24 cellular contexts compared by ENCODE assay signal in the genomic region with DNA sequence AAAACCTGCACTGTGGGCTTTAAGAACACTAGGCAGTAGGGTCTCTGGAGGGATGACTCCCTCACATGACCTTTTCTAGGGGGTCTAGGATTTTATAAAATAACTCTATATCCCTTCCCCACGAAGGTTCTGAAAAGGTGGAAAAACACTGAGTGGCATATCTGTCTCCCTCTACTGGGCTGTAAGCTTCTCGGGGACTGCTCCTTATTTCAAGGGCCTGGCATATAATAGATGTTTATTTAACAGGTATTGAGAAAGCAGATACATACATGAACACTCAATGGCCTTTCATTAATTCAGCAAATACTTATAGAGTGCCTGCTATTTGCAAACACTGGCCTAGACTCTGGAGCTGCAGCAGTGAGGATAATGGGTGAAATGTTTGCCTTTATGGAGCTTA.
"Had no signal": no experiment of that assay in that cellular context is flagged by ENCODE, and none has a peak within 500 bp of the region (broad histone marks: within the 10 kb centered on the region; RNA-seq: fewer than 3 reads in every experiment).

No MANE protein-coding gene starts in this region.

- H3K9me3 ChIP-seq: esophagus squamous epithelium, left ventricle myocardium inferior, lower lobe of right lung, ovary, suprapubic skin, thyroid gland had no signal

- H3K4me1 ChIP-seq: left ventricle myocardium inferior, lower lobe of right lung, suprapubic skin, thyroid gland had no signal

- H3K4me3 ChIP-seq: esophagus squamous epithelium, hepatocyte, left ventricle myocardium inferior, lower lobe of right lung, neural progenitor cell, ovary, suprapubic skin, thyroid gland had no signal

- H3K36me3 ChIP-seq: esophagus squamous epithelium, left ventricle myocardium inferior, lower lobe of right lung, neural progenitor cell, ovary, suprapubic skin, thyroid gland had no signal

- H3K4me1 Mint-ChIP-seq: memory B cell; neural progenitor cell; stimulated activated effector memory CD8-positive, alpha-beta T cell treated with anti-CD3 and anti-CD28 coated beads, Interleukin-12 subunit alpha, Interleukin-12 subunit beta, amount 100 ng/mL, for 72 hours had no signal

- H3K27ac Mint-ChIP-seq: memory B cell; natural killer cell treated with Interleukin-12 subunit alpha and Interleukin-12 subunit beta and Interleukin-15 and Interleukin-18, amount 100 ng/mL, for 72 hours; neural progenitor cell; stimulated activated effector memory CD8-positive, alpha-beta T cell treated with anti-CD3 and anti-CD28 coated beads, Interleukin-12 subunit alpha, Interleukin-12 subunit beta, amount 100 ng/mL, for 72 hours; type B pancreatic cell had no signal

- DNase-seq: effector memory CD4-positive, alpha-beta T cell; esophagus squamous epithelium; foreskin melanocyte; head of caudate nucleus; kidney; left cardiac atrium; left ventricle myocardium inferior; lower lobe of right lung; midbrain; nucleus accumbens; ovary; right cardiac atrium; small intestine; stimulated activated CD4-positive, alpha-beta T cell treated with anti-CD3 and anti-CD28 coated beads, Interleukin-12 subunit alpha, Interleukin-12 subunit beta, amount 100 ng/mL, for 4 hours; stimulated activated naive CD8-positive, alpha-beta T cell treated with anti-CD3 and anti-CD28 coated beads, Interleukin-15, Interleukin-2, amounts not matched to agents 100 U/mL and 50 U/mL, for 24 hours; thyroid gland had no signal

- H3K27me3 Mint-ChIP-seq: memory B cell had no signal

- ATAC-seq: left cardiac atrium; lower lobe of right lung; natural killer cell treated with Interleukin-12 subunit alpha and Interleukin-12 subunit beta and Interleukin-15 and Interleukin-18, amount 100 ng/mL, for 72 hours; right cardiac atrium; stimulated activated effector memory CD8-positive, alpha-beta T cell treated with anti-CD3 and anti-CD28 coated beads, Interleukin-12 subunit alpha, Interleukin-12 subunit beta, amount 100 ng/mL, for 72 hours; stimulated activated naive CD8-positive, alpha-beta T cell treated with anti-CD3 and anti-CD28 coated beads, Interleukin-15, Interleukin-2, amounts not matched to agents 100 U/mL and 50 U/mL, for 24 hours had no signal

- H3K27ac ChIP-seq: epithelial cell of prostate, esophagus squamous epithelium, hepatocyte, left ventricle myocardium inferior, lower lobe of right lung, neural progenitor cell, ovary, suprapubic skin, thyroid gland had no signal

- H3K9me3 Mint-ChIP-seq: memory B cell, neural progenitor cell, type B pancreatic cell had no signal

- H3K27me3 ChIP-seq: esophagus squamous epithelium, hepatocyte, neural progenitor cell, ovary, suprapubic skin, thyroid gland had no signal

- H3K36me3 Mint-ChIP-seq: memory B cell; natural killer cell treated with Interleukin-12 subunit alpha and Interleukin-12 subunit beta and Interleukin-15 and Interleukin-18, amount 100 ng/mL, for 72 hours; neural progenitor cell; stimulated activated effector memory CD8-positive, alpha-beta T cell treated with anti-CD3 and anti-CD28 coated beads, Interleukin-12 subunit alpha, Interleukin-12 subunit beta, amount 100 ng/mL, for 72 hours; type B pancreatic cell had no signal

- H3K4me3 Mint-ChIP-seq: memory B cell; natural killer cell treated with Interleukin-12 subunit alpha and Interleukin-12 subunit beta and Interleukin-15 and Interleukin-18, amount 100 ng/mL, for 72 hours; neural progenitor cell; stimulated activated effector memory CD8-positive, alpha-beta T cell treated with anti-CD3 and anti-CD28 coated beads, Interleukin-12 subunit alpha, Interleukin-12 subunit beta, amount 100 ng/mL, for 72 hours; type B pancreatic cell had no signal
